Comparison of ENCODE assay signal across 11 cellular contexts in the genomic region with DNA sequence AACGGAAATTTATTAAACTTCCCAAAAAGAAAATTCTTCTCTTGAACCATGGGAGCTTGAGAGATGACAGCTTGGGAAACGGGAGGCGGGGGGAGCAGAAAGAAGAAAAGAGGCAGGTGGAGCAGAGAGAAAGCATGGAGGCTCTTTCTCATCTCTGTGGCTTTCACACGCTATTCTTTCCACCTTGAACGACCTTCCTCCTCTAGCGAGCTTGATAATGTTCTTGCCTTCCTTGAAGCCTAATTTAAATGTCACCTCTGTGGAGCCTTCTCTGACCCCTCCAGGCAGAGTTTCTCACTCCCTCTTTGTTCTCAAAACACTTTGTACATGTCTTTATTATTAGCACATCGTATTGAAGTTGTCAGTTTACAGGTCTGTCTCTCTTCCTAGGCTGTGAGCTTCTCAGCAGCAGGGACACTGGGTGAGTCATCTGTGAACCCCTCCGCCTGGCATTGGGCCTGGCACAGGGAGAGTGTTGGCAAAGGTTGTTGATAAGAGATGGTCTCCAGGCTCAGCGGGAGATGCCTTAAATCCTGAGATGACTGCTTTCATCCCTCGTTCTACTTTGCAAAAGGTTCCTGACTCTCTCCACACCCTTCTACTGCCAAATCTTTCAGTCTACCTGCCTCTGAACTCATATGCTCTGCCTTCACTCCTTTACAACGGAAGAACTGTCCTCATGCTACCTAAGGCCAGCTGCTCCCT. TPM values are rescaled to one million over a fixed set of nuclear protein-coding genes. Genes with fewer than 3 reads are reported as not detected.
A peak's percentile ranks its signal among the peaks of the same experiment; 100 is the strongest.
DNase-seq lines count a peak whose midpoint lies in the region; ATAC-seq and TF ChIP-seq lines count a peak whose summit lies in the region.
"Had no signal": no experiment of that assay in that cellular context is flagged by ENCODE, and none has a peak within 500 bp of the region (broad histone marks: within the 10 kb centered on the region; RNA-seq: fewer than 3 reads in every experiment).

No MANE protein-coding gene starts in this region.

- no peak overlapping the region for H3K4me3 ChIP-seq in OCI-LY1 (ENCODE audit: low read depth, low read length, poor library complexity, severe bottlenecking)
- no peak overlapping the region for H3K4me3 ChIP-seq in fibroblast of mammary gland (ENCODE audit: control insufficient read depth, low read depth, low read length)

- no peak overlapping the region for H2AFZ ChIP-seq in OCI-LY1 (ENCODE audit: low read length)

- peaks cover 14% of the 10 kb centered on the region for H3K9me3 Mint-ChIP-seq in WTC11

- no peaks in the 10 kb centered on the region for H4K20me1 ChIP-seq in OCI-LY1 (ENCODE audit: insufficient read depth, low read length)

- DNase-seq in H4 (ENCODE audit: low spot score) (peak; percentile 42), fibroblast of mammary gland (ENCODE audit: low read depth) (peak; percentile 4), renal cortical epithelial cell (ENCODE audit: low read depth) (peak; percentile 25), WTC11 (ENCODE audit: low spot score) (no peak)
- DNase-seq in effector CD4-positive, alpha-beta T cell = no peak
- DNase-seq: anterior cingulate cortex; CD8-positive, alpha-beta memory T cell; naive B cell; NK-92 treated with Interleukin-12 subunit alpha and Interleukin-12 subunit beta, amount 100 ng/mL, for 24 hours had no signal

- no peaks in the 10 kb centered on the region; the same call in 1 of the 2 replicates for H3F3A ChIP-seq in OCI-LY1 (ENCODE audit: insufficient read depth, low read length)

- peaks cover 15% of the 10 kb centered on the region for H3K4me1 ChIP-seq in OCI-LY1 (ENCODE audit: insufficient read depth, low read length, severe bottlenecking)

- H3K79me2 ChIP-seq in OCI-LY1 (ENCODE audit: insufficient read depth, low read length) = no peaks in the 10 kb centered on the region

- H3K9me3 ChIP-seq in OCI-LY1 (ENCODE audit: low read length) = no peaks in the 10 kb centered on the region

- no peaks in the 10 kb centered on the region for H3K27me3 Mint-ChIP-seq in WTC11 (ENCODE audit: low read depth)
- H3K27me3 Mint-ChIP-seq: naive B cell had no signal

- peaks cover 8% of the 10 kb centered on the region; the same call in 1 of the 2 replicates for H3K36me3 Mint-ChIP-seq in WTC11

- no peaks in the 10 kb centered on the region for H3K9me2 ChIP-seq in OCI-LY1 (ENCODE audit: low read depth, low read length)

- H3K4me2 ChIP-seq in OCI-LY1 (ENCODE audit: low read length) = peak overlapping the region; percentile 40

- POLR2A ChIA-PET in WTC11 (lab: Charles Lee) = no interaction called here

- H3K27ac ChIP-seq in OCI-LY1 (ENCODE audit: low read depth, low read length, poor library complexity, severe bottlenecking) = no peak overlapping the region

- peaks cover 3% of the 10 kb centered on the region; the same call in 1 of the 2 replicates for H3K36me3 ChIP-seq in OCI-LY1 (ENCODE audit: insufficient read depth, low read length)

- H3K4me1 Mint-ChIP-seq in WTC11 = no peaks in the 10 kb centered on the region

- ATAC-seq in WTC11 (no peak), GM21381 (IDR thresholded peaks at IDR 0.05; ENCODE audit: unreplicated experiment) (no peak)

- CTCF ChIA-PET in WTC11 (lab: Charles Lee) = interaction anchor here (0.8 to 0.9 kb wide), 2 partner anchors 57 to 73 kb away, joined by 3 read pairs; a partner anchor contains a TSS

- TF ChIP-seq CTCF in OCI-LY1 (IDR thresholded peaks at IDR 0.05; ENCODE audit: low read length) = no peak
- TF ChIP-seq CTCF in fibroblast of mammary gland (conservative IDR thresholded peaks at IDR 0.05; ENCODE audit: control insufficient read depth, insufficient read depth, low read depth, low read length) = no peak
- no peak for TF ChIP-seq CTCF in WTC11 (IDR thresholded peaks at IDR 0.05)

- no peak overlapping the region for H3K4me3 Mint-ChIP-seq in WTC11
- H3K4me3 Mint-ChIP-seq: CD8-positive, alpha-beta memory T cell; naive B cell had no signal

- no peaks in the 10 kb centered on the region for H3K27me3 ChIP-seq in OCI-LY1 (ENCODE audit: insufficient read depth, low read length)

- no peak overlapping the region; the same call in 1 of the 2 replicates for H3K9ac ChIP-seq in OCI-LY1 (ENCODE audit: low read length)

- no peak overlapping the region for H3K27ac Mint-ChIP-seq in WTC11
- H3K27ac Mint-ChIP-seq: CD8-positive, alpha-beta memory T cell; naive B cell had no signal

TF ChIP-seq in WTC11, 78 proteins besides CTCF, POLR2A, EP300 and RAD21:
- TF ChIP-seq SP1 (CRISPR knock-in tag; conservative IDR thresholded peaks at IDR 0.05) (no peak), FOXK1 (CRISPR knock-in tag; IDR thresholded peaks at IDR 0.05) (no peak), RELA (CRISPR knock-in tag; IDR thresholded peaks at IDR 0.05; ENCODE audit: borderline replicate concordance) (no peak), NR2C2 (CRISPR knock-in tag; IDR thresholded peaks at IDR 0.05) (no peak), ZNF138 (CRISPR knock-in tag; conservative IDR thresholded peaks at IDR 0.05) (no peak), RORB (CRISPR knock-in tag; IDR thresholded peaks at IDR 0.05) (no peak), ZNF423 (CRISPR knock-in tag; IDR thresholded peaks at IDR 0.05) (no peak)
- TF ChIP-seq, protein P1, sequence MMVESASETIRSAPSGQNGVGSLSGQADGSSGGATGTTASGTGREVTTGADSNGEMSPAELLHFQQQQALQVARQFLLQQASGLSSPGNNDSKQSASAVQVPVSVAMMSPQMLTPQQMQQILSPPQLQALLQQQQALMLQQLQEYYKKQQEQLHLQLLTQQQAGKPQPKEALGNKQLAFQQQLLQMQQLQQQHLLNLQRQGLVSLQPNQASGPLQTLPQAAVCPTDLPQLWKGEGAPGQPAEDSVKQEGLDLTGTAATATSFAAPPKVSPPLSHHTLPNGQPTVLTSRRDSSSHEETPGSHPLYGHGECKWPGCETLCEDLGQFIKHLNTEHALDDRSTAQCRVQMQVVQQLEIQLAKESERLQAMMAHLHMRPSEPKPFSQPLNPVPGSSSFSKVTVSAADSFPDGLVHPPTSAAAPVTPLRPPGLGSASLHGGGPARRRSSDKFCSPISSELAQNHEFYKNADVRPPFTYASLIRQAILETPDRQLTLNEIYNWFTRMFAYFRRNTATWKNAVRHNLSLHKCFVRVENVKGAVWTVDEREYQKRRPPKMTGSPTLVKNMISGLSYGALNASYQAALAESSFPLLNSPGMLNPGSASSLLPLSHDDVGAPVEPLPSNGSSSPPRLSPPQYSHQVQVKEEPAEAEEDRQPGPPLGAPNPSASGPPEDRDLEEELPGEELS (CRISPR knock-in tag; IDR thresholded peaks at IDR 0.05) = no peak
- TF ChIP-seq, protein P2, sequence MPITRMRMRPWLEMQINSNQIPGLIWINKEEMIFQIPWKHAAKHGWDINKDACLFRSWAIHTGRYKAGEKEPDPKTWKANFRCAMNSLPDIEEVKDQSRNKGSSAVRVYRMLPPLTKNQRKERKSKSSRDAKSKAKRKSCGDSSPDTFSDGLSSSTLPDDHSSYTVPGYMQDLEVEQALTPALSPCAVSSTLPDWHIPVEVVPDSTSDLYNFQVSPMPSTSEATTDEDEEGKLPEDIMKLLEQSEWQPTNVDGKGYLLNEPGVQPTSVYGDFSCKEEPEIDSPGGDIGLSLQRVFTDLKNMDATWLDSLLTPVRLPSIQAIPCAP (CRISPR knock-in tag; IDR thresholded peaks at IDR 0.05) = no peak
- TF ChIP-seq, protein P3, sequence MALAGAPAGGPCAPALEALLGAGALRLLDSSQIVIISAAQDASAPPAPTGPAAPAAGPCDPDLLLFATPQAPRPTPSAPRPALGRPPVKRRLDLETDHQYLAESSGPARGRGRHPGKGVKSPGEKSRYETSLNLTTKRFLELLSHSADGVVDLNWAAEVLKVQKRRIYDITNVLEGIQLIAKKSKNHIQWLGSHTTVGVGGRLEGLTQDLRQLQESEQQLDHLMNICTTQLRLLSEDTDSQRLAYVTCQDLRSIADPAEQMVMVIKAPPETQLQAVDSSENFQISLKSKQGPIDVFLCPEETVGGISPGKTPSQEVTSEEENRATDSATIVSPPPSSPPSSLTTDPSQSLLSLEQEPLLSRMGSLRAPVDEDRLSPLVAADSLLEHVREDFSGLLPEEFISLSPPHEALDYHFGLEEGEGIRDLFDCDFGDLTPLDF (CRISPR knock-in tag; IDR thresholded peaks at IDR 0.05) = no peak

RNA-seq across cellular contexts. Expression of a gene that starts 14.1 kb away (rescaled TPM):
- 11.5 and 14.3 TPM in 2 replicates for total RNA-seq in H4 (2014; rRNA removed; shearing (Covaris generic))
- total RNA-seq in renal cortical epithelial cell (23.8 and 26.0 TPM in 2 replicates), WTC11 (2021) (90.9 to 102 TPM (median 96.3 TPM) in 3 replicates)

Comparison
In these comparisons a context has a peak if more than half of its experiments do, and no peak if none do; other contexts are left out.
1. DNase-seq: peak in H4 (single experiment), fibroblast of mammary gland (single experiment) and renal cortical epithelial cell (single experiment); none in WTC11 (single experiment) and effector CD4-positive, alpha-beta T cell (single experiment).